25 cellular contexts compared by ENCODE assay signal in the genomic region with DNA sequence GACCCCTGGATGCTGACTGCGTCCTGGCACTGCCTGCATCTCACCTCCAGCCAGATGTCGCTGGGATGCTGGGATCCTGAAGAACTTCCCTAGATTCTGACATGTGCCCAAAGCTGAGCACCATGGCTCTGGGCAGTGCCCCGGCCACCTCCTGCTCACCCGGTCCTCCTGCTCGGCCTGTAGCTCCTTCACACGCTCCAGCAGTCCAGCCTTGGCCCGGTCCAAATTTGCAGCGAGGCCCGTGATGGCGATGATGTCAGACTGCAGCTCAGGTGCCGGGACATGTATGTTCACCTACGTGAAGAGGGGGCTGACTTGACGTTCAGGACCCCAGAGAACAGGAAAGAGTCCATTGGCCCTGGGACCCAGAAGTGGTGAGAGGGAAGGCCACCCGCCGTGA.
"Had no signal": no experiment of that assay in that cellular context is flagged by ENCODE, and none has a peak within 500 bp of the region (broad histone marks: within the 10 kb centered on the region; RNA-seq: fewer than 3 reads in every experiment).

No MANE protein-coding gene starts in this region.

- ATAC-seq: activated CD8-positive, alpha-beta T cell treated with anti-CD3 and anti-CD28 coated beads for 36 hours; body of pancreas; foreskin keratinocyte; heart left ventricle; left lung; pancreas had no signal

- H3K27ac ChIP-seq: body of pancreas, cardiac muscle cell, esophagus muscularis mucosa, foreskin keratinocyte, heart left ventricle, left lung, pancreas, right atrium auricular region, upper lobe of left lung, vagina had no signal

- H3K9me3 ChIP-seq: adrenal gland, body of pancreas, esophagus muscularis mucosa, heart left ventricle, left lung, pancreas, right atrium auricular region, upper lobe of left lung, vagina had no signal

- H3K4me3 ChIP-seq: adrenal gland, body of pancreas, cardiac muscle cell, esophagus muscularis mucosa, heart left ventricle, left lung, lung, pancreas, right atrium auricular region, upper lobe of left lung, vagina had no signal

- H3K27me3 Mint-ChIP-seq: activated CD8-positive, alpha-beta T cell treated with anti-CD3 and anti-CD28 coated beads for 36 hours; activated naive CD8-positive, alpha-beta T cell treated with anti-CD3 and anti-CD28 coated beads for 36 hours; stimulated activated naive CD8-positive, alpha-beta T cell treated with anti-CD3 and anti-CD28 coated beads, Interleukin-15, Interleukin-2, amounts not matched to agents 100 ng/mL and 50 ng/mL, for 24 hours had no signal

- H3K4me1 Mint-ChIP-seq: activated naive CD8-positive, alpha-beta T cell treated with anti-CD3 and anti-CD28 coated beads for 36 hours; nephron had no signal

- H3K27me3 ChIP-seq: adrenal gland, body of pancreas, cardiac muscle cell, esophagus muscularis mucosa, foreskin keratinocyte, heart left ventricle, left lung, pancreas, right atrium auricular region, upper lobe of left lung, vagina had no signal

- DNase-seq: activated CD4-positive, alpha-beta T cell treated with anti-CD3 and anti-CD28 coated beads, Interleukin-2, amount 50 U/mL, for 1 hour; activated CD4-positive, CD25-positive, alpha-beta regulatory T cell treated with anti-CD3 and anti-CD28 coated beads, Interleukin-2, amount 50 U/mL, for 72 hours; activated CD8-positive, alpha-beta T cell treated with anti-CD3 and anti-CD28 coated beads for 36 hours; activated effector memory CD4-positive, alpha-beta T cell treated with anti-CD3 and anti-CD28 coated beads, Interleukin-2, amount 50 U/mL, for 16 hours; activated naive CD4-positive, alpha-beta T cell treated with anti-CD3 and anti-CD28 coated beads for 36 hours; activated naive CD8-positive, alpha-beta T cell treated with anti-CD3 and anti-CD28 coated beads for 36 hours; body of pancreas; cortex of kidney; foreskin keratinocyte; kidney glomerular epithelial cell; nucleus accumbens; substantia nigra; T-helper 2 cell; upper lobe of left lung had no signal

- H3K27ac Mint-ChIP-seq: activated CD8-positive, alpha-beta T cell treated with anti-CD3 and anti-CD28 coated beads for 36 hours; activated naive CD4-positive, alpha-beta T cell treated with anti-CD3 and anti-CD28 coated beads for 36 hours; activated naive CD8-positive, alpha-beta T cell treated with anti-CD3 and anti-CD28 coated beads for 36 hours; nephron; stimulated activated naive CD8-positive, alpha-beta T cell treated with anti-CD3 and anti-CD28 coated beads, Interleukin-15, Interleukin-2, amounts not matched to agents 100 ng/mL and 50 ng/mL, for 24 hours had no signal

- H3K9me3 Mint-ChIP-seq: activated CD8-positive, alpha-beta T cell treated with anti-CD3 and anti-CD28 coated beads for 36 hours; activated naive CD4-positive, alpha-beta T cell treated with anti-CD3 and anti-CD28 coated beads for 36 hours; activated naive CD8-positive, alpha-beta T cell treated with anti-CD3 and anti-CD28 coated beads for 36 hours; nephron; stimulated activated naive CD8-positive, alpha-beta T cell treated with anti-CD3 and anti-CD28 coated beads, Interleukin-15, Interleukin-2, amounts not matched to agents 100 ng/mL and 50 ng/mL, for 24 hours had no signal

- H3K4me3 Mint-ChIP-seq: activated CD8-positive, alpha-beta T cell treated with anti-CD3 and anti-CD28 coated beads for 36 hours; activated naive CD4-positive, alpha-beta T cell treated with anti-CD3 and anti-CD28 coated beads for 36 hours; activated naive CD8-positive, alpha-beta T cell treated with anti-CD3 and anti-CD28 coated beads for 36 hours; nephron; stimulated activated naive CD8-positive, alpha-beta T cell treated with anti-CD3 and anti-CD28 coated beads, Interleukin-15, Interleukin-2, amounts not matched to agents 100 ng/mL and 50 ng/mL, for 24 hours had no signal

- H3K4me1 ChIP-seq: body of pancreas, foreskin keratinocyte, left lung, pancreas, right atrium auricular region, upper lobe of left lung, vagina had no signal
